ENCODE assay signal across 2 cellular contexts in the genomic region with DNA sequence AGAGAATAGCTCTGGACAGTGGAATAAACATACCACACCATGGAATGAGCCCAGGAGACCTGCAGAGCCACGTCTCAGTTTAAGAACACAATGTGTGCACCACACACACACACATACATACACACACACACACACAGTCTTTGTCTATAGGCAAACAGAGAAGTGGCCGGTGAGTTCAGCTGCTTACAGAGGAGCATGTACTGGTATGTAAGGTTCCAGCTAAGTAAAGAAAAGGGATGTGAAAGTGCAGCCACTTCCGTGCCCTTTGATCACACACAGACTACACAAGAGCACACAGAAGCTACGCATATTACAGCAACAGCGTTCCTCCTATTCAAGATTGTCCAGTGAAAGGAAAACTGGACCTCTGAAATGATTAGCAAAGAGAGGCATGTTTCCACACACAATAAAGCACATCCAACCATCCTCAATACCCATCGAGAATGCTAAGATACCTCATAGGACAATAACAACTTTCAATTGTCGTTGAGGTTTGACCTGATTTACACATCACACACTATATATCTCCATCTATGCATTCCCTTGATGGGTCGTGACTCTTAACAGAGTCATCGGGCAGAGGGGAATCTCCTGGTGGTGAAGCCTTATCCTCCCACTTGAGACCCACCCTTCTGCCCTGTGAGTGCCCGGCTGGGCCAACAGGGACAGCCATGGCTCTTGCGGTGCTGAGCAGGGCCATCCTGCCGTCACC.
TF ChIP-seq lines count a peak whose summit lies in the region.

No MANE protein-coding gene starts in this region.

TF ChIP-seq in IMR-90, 13 proteins besides CTCF, POLR2A, EP300 and RAD21:
- TF ChIP-seq CEBPB (IDR thresholded peaks at IDR 0.05; ENCODE audit: low read depth, low read length), result no peak
- TF ChIP-seq SMC3 (IDR thresholded peaks at IDR 0.05; ENCODE audit: low read depth, low read length), result no peak
- TF ChIP-seq CHD1 (IDR thresholded peaks at IDR 0.05; ENCODE audit: low read depth, low read length), result no peak
- TF ChIP-seq NFE2L2 (IDR thresholded peaks at IDR 0.05; ENCODE audit: low read depth, low read length), result no peak
- TF ChIP-seq RFX5 (IDR thresholded peaks at IDR 0.05; ENCODE audit: low read depth, low read length), result no peak
- TF ChIP-seq, protein P1, sequence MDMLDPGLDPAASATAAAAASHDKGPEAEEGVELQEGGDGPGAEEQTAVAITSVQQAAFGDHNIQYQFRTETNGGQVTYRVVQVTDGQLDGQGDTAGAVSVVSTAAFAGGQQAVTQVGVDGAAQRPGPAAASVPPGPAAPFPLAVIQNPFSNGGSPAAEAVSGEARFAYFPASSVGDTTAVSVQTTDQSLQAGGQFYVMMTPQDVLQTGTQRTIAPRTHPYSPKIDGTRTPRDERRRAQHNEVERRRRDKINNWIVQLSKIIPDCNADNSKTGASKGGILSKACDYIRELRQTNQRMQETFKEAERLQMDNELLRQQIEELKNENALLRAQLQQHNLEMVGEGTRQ (IDR thresholded peaks at IDR 0.05; ENCODE audit: low read depth, low read length), result no peak
- TF ChIP-seq MAFK (IDR thresholded peaks at IDR 0.05; ENCODE audit: low read depth, low read length), result no peak
- TF ChIP-seq, protein P2, sequence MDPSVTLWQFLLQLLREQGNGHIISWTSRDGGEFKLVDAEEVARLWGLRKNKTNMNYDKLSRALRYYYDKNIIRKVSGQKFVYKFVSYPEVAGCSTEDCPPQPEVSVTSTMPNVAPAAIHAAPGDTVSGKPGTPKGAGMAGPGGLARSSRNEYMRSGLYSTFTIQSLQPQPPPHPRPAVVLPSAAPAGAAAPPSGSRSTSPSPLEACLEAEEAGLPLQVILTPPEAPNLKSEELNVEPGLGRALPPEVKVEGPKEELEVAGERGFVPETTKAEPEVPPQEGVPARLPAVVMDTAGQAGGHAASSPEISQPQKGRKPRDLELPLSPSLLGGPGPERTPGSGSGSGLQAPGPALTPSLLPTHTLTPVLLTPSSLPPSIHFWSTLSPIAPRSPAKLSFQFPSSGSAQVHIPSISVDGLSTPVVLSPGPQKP (IDR thresholded peaks at IDR 0.05; ENCODE audit: borderline replicate concordance, low read depth, low read length), result no peak
- no peak for TF ChIP-seq MXI1 (IDR thresholded peaks at IDR 0.05; ENCODE audit: borderline replicate concordance, low read depth, low read length)

TF ChIP-seq in HepG2, 621 proteins besides CTCF, POLR2A, EP300 and RAD21 (continues in another document):
- TF ChIP-seq NFE2L1 (CRISPR knock-in tag; IDR thresholded peaks at IDR 0.05; ENCODE audit: borderline replicate concordance) (no peak), ZBTB21 (CRISPR knock-in tag; IDR thresholded peaks at IDR 0.05) (no peak), RFXAP (CRISPR knock-in tag; IDR thresholded peaks at IDR 0.05; ENCODE audit: borderline replicate concordance) (no peak), ZNF550 (CRISPR knock-in tag; IDR thresholded peaks at IDR 0.05; ENCODE audit: borderline replicate concordance) (no peak), POLR2G (IDR thresholded peaks at IDR 0.05; ENCODE audit: low read depth, low read length) (no peak), PCBP2 (optimal IDR thresholded peaks at IDR 0.05; ENCODE audit: low read depth, low read length, poor library complexity, severe bottlenecking) (no peak), YY1 (IDR thresholded peaks at IDR 0.05; ENCODE audit: insufficient read depth, insufficient replicate concordance, low read depth, low read length) (no peak), ZNF598 (CRISPR knock-in tag; IDR thresholded peaks at IDR 0.05; ENCODE audit: borderline replicate concordance) (no peak), ARID2 (CRISPR knock-in tag; IDR thresholded peaks at IDR 0.05; ENCODE audit: borderline replicate concordance) (no peak), SYNCRIP (IDR thresholded peaks at IDR 0.05; ENCODE audit: insufficient read depth, low read depth, low read length) (no peak), ZBTB20 (CRISPR knock-in tag; IDR thresholded peaks at IDR 0.05; ENCODE audit: borderline replicate concordance, low read depth) (peak; percentile 76; the same call in 1 of the 2 replicates), ZNF101 (CRISPR knock-in tag; IDR thresholded peaks at IDR 0.05; ENCODE audit: borderline replicate concordance, low read depth) (no peak), ZNF737 (CRISPR knock-in tag; IDR thresholded peaks at IDR 0.05; ENCODE audit: borderline replicate concordance) (no peak), GLI4 (CRISPR knock-in tag; IDR thresholded peaks at IDR 0.05; ENCODE audit: borderline replicate concordance) (no peak), ZBTB38 (CRISPR knock-in tag; IDR thresholded peaks at IDR 0.05) (no peak), HHEX (CRISPR knock-in tag; IDR thresholded peaks at IDR 0.05) (no peak), RCOR2 (CRISPR knock-in tag; IDR thresholded peaks at IDR 0.05) (peak; percentile 53; the same call in 1 of the 2 replicates), RXRB (CRISPR knock-in tag; IDR thresholded peaks at IDR 0.05; ENCODE audit: borderline replicate concordance) (peak; percentile 57; the same call in 1 of the 2 replicates), YEATS4 (CRISPR knock-in tag; IDR thresholded peaks at IDR 0.05; ENCODE audit: borderline replicate concordance) (no peak), KDM5A (IDR thresholded peaks at IDR 0.05; ENCODE audit: borderline replicate concordance, low read length) (no peak), SRY (CRISPR knock-in tag; IDR thresholded peaks at IDR 0.05) (no peak), BORCS8-MEF2B (CRISPR knock-in tag; IDR thresholded peaks at IDR 0.05) (0 out of 2 replicates have a peak, but pooled peaks have one; percentile 23), ZNF816 (CRISPR knock-in tag; IDR thresholded peaks at IDR 0.05; ENCODE audit: borderline replicate concordance) (no peak), CC2D1A (CRISPR knock-in tag; IDR thresholded peaks at IDR 0.05) (no peak), ZNF766 (CRISPR knock-in tag; IDR thresholded peaks at IDR 0.05; ENCODE audit: borderline replicate concordance) (no peak), TBX2 (CRISPR knock-in tag; IDR thresholded peaks at IDR 0.05; ENCODE audit: borderline replicate concordance) (peak; percentile 57; the same call in 1 of the 2 replicates), TCF12 (IDR thresholded peaks at IDR 0.05) (no peak), TCF12 (CRISPR knock-in tag; IDR thresholded peaks at IDR 0.05) (no peak)
- TF ChIP-seq, protein P3, sequence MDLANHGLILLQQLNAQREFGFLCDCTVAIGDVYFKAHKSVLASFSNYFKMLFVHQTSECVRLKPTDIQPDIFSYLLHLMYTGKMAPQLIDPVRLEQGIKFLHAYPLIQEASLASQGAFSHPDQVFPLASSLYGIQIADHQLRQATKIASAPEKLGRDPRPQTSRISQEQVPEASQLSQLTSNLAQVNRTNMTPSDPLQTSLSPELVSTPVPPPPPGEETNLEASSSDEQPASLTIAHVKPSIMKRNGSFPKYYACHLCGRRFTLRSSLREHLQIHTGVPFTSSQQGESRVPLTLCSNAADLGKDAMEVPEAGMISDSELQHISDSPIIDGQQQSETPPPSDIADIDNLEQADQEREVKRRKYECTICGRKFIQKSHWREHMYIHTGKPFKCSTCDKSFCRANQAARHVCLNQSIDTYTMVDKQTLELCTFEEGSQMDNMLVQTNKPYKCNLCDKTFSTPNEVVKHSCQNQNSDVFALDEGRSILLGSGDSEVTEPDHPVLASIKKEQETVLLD (CRISPR knock-in tag; IDR thresholded peaks at IDR 0.05; ENCODE audit: low read depth), result no peak
- TF ChIP-seq, protein P4, sequence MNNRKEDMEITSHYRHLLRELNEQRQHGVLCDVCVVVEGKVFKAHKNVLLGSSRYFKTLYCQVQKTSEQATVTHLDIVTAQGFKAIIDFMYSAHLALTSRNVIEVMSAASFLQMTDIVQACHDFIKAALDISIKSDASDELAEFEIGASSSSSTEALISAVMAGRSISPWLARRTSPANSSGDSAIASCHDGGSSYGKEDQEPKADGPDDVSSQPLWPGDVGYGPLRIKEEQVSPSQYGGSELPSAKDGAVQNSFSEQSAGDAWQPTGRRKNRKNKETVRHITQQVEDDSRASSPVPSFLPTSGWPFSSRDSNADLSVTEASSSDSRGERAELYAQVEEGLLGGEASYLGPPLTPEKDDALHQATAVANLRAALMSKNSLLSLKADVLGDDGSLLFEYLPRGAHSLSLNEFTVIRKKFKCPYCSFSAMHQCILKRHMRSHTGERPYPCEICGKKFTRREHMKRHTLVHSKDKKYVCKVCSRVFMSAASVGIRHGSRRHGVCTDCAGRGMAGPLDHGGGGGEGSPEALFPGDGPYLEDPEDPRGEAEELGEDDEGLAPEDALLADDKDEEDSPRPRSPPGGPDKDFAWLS (CRISPR knock-in tag; IDR thresholded peaks at IDR 0.05; ENCODE audit: borderline replicate concordance), result no peak
- TF ChIP-seq, protein P5, sequence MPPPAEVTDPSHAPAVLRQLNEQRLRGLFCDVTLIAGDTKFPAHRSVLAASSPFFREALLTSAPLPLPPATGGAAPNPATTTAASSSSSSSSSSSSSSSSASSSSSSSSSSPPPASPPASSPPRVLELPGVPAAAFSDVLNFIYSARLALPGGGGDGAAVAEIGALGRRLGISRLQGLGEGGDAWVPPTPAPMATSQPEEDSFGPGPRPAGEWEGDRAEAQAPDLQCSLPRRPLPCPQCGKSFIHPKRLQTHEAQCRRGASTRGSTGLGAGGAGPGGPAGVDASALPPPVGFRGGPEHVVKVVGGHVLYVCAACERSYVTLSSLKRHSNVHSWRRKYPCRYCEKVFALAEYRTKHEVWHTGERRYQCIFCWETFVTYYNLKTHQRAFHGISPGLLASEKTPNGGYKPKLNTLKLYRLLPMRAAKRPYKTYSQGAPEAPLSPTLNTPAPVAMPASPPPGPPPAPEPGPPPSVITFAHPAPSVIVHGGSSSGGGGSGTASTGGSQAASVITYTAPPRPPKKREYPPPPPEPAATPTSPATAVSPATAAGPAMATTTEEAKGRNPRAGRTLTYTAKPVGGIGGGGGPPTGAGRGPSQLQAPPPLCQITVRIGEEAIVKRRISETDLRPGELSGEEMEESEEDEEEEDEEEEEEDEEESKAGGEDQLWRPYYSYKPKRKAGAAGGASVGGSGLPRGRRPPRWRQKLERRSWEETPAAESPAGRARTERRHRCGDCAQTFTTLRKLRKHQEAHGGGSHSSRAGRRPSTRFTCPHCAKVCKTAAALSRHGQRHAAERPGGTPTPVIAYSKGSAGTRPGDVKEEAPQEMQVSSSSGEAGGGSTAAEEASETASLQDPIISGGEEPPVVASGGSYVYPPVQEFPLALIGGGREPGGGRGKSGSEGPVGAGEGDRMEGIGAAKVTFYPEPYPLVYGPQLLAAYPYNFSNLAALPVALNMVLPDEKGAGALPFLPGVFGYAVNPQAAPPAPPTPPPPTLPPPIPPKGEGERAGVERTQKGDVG (CRISPR knock-in tag; IDR thresholded peaks at IDR 0.05; ENCODE audit: borderline replicate concordance), result no peak
- TF ChIP-seq, protein P6, sequence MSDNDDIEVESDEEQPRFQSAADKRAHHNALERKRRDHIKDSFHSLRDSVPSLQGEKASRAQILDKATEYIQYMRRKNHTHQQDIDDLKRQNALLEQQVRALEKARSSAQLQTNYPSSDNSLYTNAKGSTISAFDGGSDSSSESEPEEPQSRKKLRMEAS (IDR thresholded peaks at IDR 0.05), result peak; percentile 43; the same call in 1 of the 2 replicates
- TF ChIP-seq, protein P7, sequence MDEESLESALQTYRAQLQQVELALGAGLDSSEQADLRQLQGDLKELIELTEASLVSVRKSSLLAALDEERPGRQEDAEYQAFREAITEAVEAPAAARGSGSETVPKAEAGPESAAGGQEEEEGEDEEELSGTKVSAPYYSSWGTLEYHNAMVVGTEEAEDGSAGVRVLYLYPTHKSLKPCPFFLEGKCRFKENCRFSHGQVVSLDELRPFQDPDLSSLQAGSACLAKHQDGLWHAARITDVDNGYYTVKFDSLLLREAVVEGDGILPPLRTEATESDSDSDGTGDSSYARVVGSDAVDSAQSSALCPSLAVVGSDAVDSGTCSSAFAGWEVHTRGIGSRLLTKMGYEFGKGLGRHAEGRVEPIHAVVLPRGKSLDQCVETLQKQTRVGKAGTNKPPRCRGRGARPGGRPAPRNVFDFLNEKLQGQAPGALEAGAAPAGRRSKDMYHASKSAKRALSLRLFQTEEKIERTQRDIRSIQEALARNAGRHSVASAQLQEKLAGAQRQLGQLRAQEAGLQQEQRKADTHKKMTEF (CRISPR knock-in tag; IDR thresholded peaks at IDR 0.05), result peak; percentile 48; the same call in 1 of the 2 replicates
- TF ChIP-seq, protein P8, sequence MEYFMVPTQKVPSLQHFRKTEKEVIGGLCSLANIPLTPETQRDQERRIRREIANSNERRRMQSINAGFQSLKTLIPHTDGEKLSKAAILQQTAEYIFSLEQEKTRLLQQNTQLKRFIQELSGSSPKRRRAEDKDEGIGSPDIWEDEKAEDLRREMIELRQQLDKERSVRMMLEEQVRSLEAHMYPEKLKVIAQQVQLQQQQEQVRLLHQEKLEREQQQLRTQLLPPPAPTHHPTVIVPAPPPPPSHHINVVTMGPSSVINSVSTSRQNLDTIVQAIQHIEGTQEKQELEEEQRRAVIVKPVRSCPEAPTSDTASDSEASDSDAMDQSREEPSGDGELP (IDR thresholded peaks at IDR 0.05; ENCODE audit: borderline replicate concordance, low read depth), result peak; percentile 64; the same call in 1 of the 2 replicates
- TF ChIP-seq, protein P9, sequence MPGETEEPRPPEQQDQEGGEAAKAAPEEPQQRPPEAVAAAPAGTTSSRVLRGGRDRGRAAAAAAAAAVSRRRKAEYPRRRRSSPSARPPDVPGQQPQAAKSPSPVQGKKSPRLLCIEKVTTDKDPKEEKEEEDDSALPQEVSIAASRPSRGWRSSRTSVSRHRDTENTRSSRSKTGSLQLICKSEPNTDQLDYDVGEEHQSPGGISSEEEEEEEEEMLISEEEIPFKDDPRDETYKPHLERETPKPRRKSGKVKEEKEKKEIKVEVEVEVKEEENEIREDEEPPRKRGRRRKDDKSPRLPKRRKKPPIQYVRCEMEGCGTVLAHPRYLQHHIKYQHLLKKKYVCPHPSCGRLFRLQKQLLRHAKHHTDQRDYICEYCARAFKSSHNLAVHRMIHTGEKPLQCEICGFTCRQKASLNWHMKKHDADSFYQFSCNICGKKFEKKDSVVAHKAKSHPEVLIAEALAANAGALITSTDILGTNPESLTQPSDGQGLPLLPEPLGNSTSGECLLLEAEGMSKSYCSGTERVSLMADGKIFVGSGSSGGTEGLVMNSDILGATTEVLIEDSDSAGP (CRISPR knock-in tag; IDR thresholded peaks at IDR 0.05; ENCODE audit: borderline replicate concordance), result 0 out of 2 replicates have a peak, but pooled peaks have one; percentile 19
- TF ChIP-seq, protein P10, sequence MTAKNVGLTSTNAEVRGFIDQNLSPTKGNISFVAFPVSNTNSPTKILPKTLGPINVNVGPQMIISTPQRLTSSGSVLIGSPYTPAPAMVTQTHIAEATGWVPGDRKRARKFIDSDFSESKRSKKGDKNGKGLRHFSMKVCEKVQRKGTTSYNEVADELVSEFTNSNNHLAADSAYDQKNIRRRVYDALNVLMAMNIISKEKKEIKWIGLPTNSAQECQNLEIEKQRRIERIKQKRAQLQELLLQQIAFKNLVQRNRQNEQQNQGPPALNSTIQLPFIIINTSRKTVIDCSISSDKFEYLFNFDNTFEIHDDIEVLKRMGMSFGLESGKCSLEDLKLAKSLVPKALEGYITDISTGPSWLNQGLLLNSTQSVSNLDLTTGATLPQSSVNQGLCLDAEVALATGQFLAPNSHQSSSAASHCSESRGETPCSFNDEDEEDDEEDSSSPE (CRISPR knock-in tag; IDR thresholded peaks at IDR 0.05), result no peak
- TF ChIP-seq, protein P11, sequence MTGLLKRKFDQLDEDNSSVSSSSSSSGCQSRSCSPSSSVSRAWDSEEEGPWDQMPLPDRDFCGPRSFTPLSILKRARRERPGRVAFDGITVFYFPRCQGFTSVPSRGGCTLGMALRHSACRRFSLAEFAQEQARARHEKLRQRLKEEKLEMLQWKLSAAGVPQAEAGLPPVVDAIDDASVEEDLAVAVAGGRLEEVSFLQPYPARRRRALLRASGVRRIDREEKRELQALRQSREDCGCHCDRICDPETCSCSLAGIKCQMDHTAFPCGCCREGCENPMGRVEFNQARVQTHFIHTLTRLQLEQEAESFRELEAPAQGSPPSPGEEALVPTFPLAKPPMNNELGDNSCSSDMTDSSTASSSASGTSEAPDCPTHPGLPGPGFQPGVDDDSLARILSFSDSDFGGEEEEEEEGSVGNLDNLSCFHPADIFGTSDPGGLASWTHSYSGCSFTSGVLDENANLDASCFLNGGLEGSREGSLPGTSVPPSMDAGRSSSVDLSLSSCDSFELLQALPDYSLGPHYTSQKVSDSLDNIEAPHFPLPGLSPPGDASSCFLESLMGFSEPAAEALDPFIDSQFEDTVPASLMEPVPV (CRISPR knock-in tag; IDR thresholded peaks at IDR 0.05), result no peak
